25 cellular contexts compared by ENCODE assay signal in the genomic region with DNA sequence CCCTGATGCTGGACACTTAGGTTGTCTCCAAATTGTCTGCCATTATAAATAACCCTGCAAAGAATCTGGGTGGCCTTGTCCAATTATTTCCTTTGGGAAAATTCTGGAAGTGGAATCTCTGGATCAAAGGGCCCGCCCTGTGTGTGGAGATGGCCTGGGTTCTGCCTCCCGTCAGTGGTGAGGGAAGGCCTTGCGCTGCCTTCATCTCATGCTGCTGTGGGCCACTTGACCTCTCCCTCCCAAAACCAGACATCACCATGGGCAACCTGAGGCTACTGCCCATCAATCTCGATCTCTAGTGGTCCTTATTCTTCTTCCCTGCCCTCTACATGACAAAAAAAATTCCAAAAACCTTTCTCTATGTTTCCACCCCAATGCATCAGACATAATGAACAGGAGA. TPM values are rescaled to one million over a fixed set of nuclear protein-coding genes. Genes with fewer than 3 reads are reported as not detected.
DNase-seq lines count a peak whose midpoint lies in the region; ATAC-seq, FAIRE-seq and TF ChIP-seq lines count a peak whose summit lies in the region.
"Had no signal": no experiment of that assay in that cellular context is flagged by ENCODE, and none has a peak within 500 bp of the region (broad histone marks: within the 10 kb centered on the region; RNA-seq: fewer than 3 reads in every experiment).

No MANE protein-coding gene starts in this region.

- H3K79me2 ChIP-seq in keratinocyte (ENCODE audit: control insufficient read depth, insufficient read depth, low read length) = peaks cover 72% of the 10 kb centered on the region

- dilution Hi-C loops in keratinocyte (cut with MboI; ENCODE audit: extremely low pct_ligation_motif_present, low sequenced_read_pairs) = no loop called here

- no peaks in the 10 kb centered on the region for H3K9me1 ChIP-seq in keratinocyte (ENCODE audit: control insufficient read depth, extremely low read depth, insufficient read depth, low read length)

- H3K27me3 ChIP-seq in CD4-positive, alpha-beta memory T cell (ENCODE audit: insufficient read depth, low read length) = no peaks in the 10 kb centered on the region
- H3K27me3 ChIP-seq in H7 (ENCODE audit: control insufficient read depth, insufficient read depth, low read length) (no peaks in the 10 kb centered on the region), keratinocyte (ENCODE audit: control insufficient read depth, extremely low read depth, insufficient read depth, low read length) (no peaks in the 10 kb centered on the region), transverse colon (no peaks in the 10 kb centered on the region), gastrocnemius medialis (no peaks in the 10 kb centered on the region)
- H3K27me3 ChIP-seq: MG63, SJCRH30 had no signal

- CTCF ChIA-PET in CD4-positive, alpha-beta memory T cell (lab: Charles Lee; ENCODE audit: partially characterized antibody) = interaction anchor here (1.1 to 1.3 kb wide), 2 partner anchors 10 to 38 kb away, joined by 3 to 4 read pairs; partner anchors contain the start of gene FAF2

- ATAC-seq in GM18868 (IDR thresholded peaks at IDR 0.05; ENCODE audit: unreplicated experiment) (no peak), gastrocnemius medialis (no peak)
- ATAC-seq: CD8-positive, alpha-beta T cell; GM12878; Right ventricle myocardium inferior had no signal

- H2AFZ ChIP-seq in keratinocyte (ENCODE audit: control insufficient read depth, low read length) = no peak overlapping the region

- no peak for DNase-seq in CD4-positive, alpha-beta memory T cell
- DNase-seq in H7 (peak; percentile 8), coronary artery (ENCODE audit: low spot score) (peak; percentile 26), keratinocyte (ENCODE audit: low read depth, low spot score) (no peak), transverse colon (no peak), gastrocnemius medialis (no peak)
- no peak for DNase-seq in activated T-helper 2 cell treated with anti-CD3 and anti-CD28 coated beads, Interferon-gamma antibody, Interleukin-2, Interleukin-4, amounts not matched to agents 10 μg/mL and 5 μg/mL and 100 μg/mL, durations not matched to agents 14 hours and 24 hours and 36 hours (ENCODE audit: low spot score)
- DNase-seq: C1 segment of cervical spinal cord; Caco-2; CD8-positive, alpha-beta T cell; GDM1; KBM-7; MG63; NCI-H2029; NCI-H446; NCI-H524 treated with DMSO at 0.1 percent for 48 hours; NCI-H774; SJCRH30 had no signal

- H3K4me1 ChIP-seq in CD4-positive, alpha-beta memory T cell (ENCODE audit: insufficient read depth, low read length) = peaks cover 20% of the 10 kb centered on the region
- H3K4me1 ChIP-seq in keratinocyte (ENCODE audit: control insufficient read depth, extremely low read depth, insufficient read depth, low read length) = peaks cover 46% of the 10 kb centered on the region
- H3K4me1 ChIP-seq in transverse colon = peaks cover 3 to 68% (median 35%) of the 10 kb centered on the region in 4 donors
- H3K4me1 ChIP-seq in gastrocnemius medialis = peaks cover 33 to 42% of the 10 kb centered on the region in 2 donors
- H3K4me1 ChIP-seq: Caco-2, SJCRH30 had no signal

- peaks cover 22 to 46% of the 10 kb centered on the region in 2 donors for H3K36me3 Mint-ChIP-seq in CD4-positive, alpha-beta memory T cell
- H3K36me3 Mint-ChIP-seq in activated T-helper 2 cell treated with anti-CD3 and anti-CD28 coated beads, Interferon-gamma antibody, Interleukin-2, Interleukin-4, amounts not matched to agents 10 μg/mL and 5 μg/mL and 100 μg/mL, durations not matched to agents 14 hours and 24 hours and 36 hours (ENCODE audit: low read depth) = peaks cover 17% of the 10 kb centered on the region

- in situ Hi-C loops in transverse colon (cut with MboI; ENCODE audit: low pct_ligation_motif_present in 1 of 4, low pct_unique_long_range_greater_than_20kb in 1 of 4, low sequenced_read_pairs in 3 of 4) (loop anchor here in 2 of 4 donors (10.0 to 25.0 kb wide), 2 partner anchors 165 to 178 kb away; no protein-coding TSS in a partner anchor), gastrocnemius medialis (cut with MboI; ENCODE audit: low sequenced_read_pairs in 4 of 4) (loop anchor here in 1 of 4 donors (25.0 kb wide), 1 partner anchor 128 kb away; the partner anchor contains the start of genes CDHR2 and RNF44)

- H3K4me2 ChIP-seq in keratinocyte (ENCODE audit: control insufficient read depth, extremely low read depth, insufficient read depth, low read depth, low read length) = no peak overlapping the region

- H3K4me1 Mint-ChIP-seq in CD4-positive, alpha-beta memory T cell = peaks cover 18 to 41% (median 25%) of the 10 kb centered on the region in 4 donors
- H3K4me1 Mint-ChIP-seq in activated T-helper 2 cell treated with anti-CD3 and anti-CD28 coated beads, Interferon-gamma antibody, Interleukin-2, Interleukin-4, amounts not matched to agents 10 μg/mL and 5 μg/mL and 100 μg/mL, durations not matched to agents 14 hours and 24 hours and 36 hours (ENCODE audit: low read depth) = peaks cover 10% of the 10 kb centered on the region

- POLR2A ChIA-PET in CD4-positive, alpha-beta memory T cell (lab: Charles Lee; ENCODE audit: partially characterized antibody) = no interaction called here

- H3K27ac Mint-ChIP-seq in CD4-positive, alpha-beta memory T cell = peak overlapping the region in 4 of 7 donors; percentile 15 to 70 (median 57)
- no peak overlapping the region for H3K27ac Mint-ChIP-seq in activated T-helper 2 cell treated with anti-CD3 and anti-CD28 coated beads, Interferon-gamma antibody, Interleukin-2, Interleukin-4, amounts not matched to agents 10 μg/mL and 5 μg/mL and 100 μg/mL, durations not matched to agents 14 hours and 24 hours and 36 hours
- H3K27ac Mint-ChIP-seq: CD8-positive, alpha-beta T cell had no signal

- no peak overlapping the region for H3K4me3 Mint-ChIP-seq in CD4-positive, alpha-beta memory T cell
- H3K4me3 Mint-ChIP-seq in activated T-helper 2 cell treated with anti-CD3 and anti-CD28 coated beads, Interferon-gamma antibody, Interleukin-2, Interleukin-4, amounts not matched to agents 10 μg/mL and 5 μg/mL and 100 μg/mL, durations not matched to agents 14 hours and 24 hours and 36 hours (ENCODE audit: low read depth) = no peak overlapping the region
- H3K4me3 Mint-ChIP-seq: CD8-positive, alpha-beta T cell had no signal

- TF ChIP-seq EP300 in transverse colon (IDR thresholded peaks at IDR 0.05; ENCODE audit: low read depth) = no peak

- TF ChIP-seq CTCF in coronary artery (IDR thresholded peaks at IDR 0.05) (no peak), keratinocyte (optimal IDR thresholded peaks at IDR 0.05 in 1 of 3, IDR thresholded peaks at IDR 0.05 in 1 of 3, conservative IDR thresholded peaks at IDR 0.05 in 1 of 3; ENCODE audit: extremely low read depth in 1 of 3, insufficient read depth in 2 of 3, low read length in 3 of 3) (no peak), transverse colon (IDR thresholded peaks at IDR 0.05) (no peak), gastrocnemius medialis (IDR thresholded peaks at IDR 0.05 in 4 of 5, conservative IDR thresholded peaks at IDR 0.05 in 1 of 5) (no peak)

- H3K4me3 ChIP-seq in CD4-positive, alpha-beta memory T cell (ENCODE audit: low read length in 2 of 2) = no peak overlapping the region
- H3K4me3 ChIP-seq in H7 (ENCODE audit: insufficient read depth, low read depth, low read length) = no peak overlapping the region
- no peak overlapping the region for H3K4me3 ChIP-seq in coronary artery
- H3K4me3 ChIP-seq in keratinocyte (ENCODE audit: control insufficient read depth in 2 of 3, extremely low read depth in 1 of 3, insufficient read depth in 2 of 3, low read depth in 1 of 3, low read length in 3 of 3) = no peak overlapping the region
- H3K4me3 ChIP-seq in transverse colon = no peak overlapping the region
- no peak overlapping the region for H3K4me3 ChIP-seq in gastrocnemius medialis
- H3K4me3 ChIP-seq: GM12878, MG63, SJCRH30 had no signal

- H3K9me3 Mint-ChIP-seq in CD4-positive, alpha-beta memory T cell = peaks cover 0 to 2% (median 0%) of the 10 kb centered on the region in 8 donors
- no peaks in the 10 kb centered on the region for H3K9me3 Mint-ChIP-seq in activated T-helper 2 cell treated with anti-CD3 and anti-CD28 coated beads, Interferon-gamma antibody, Interleukin-2, Interleukin-4, amounts not matched to agents 10 μg/mL and 5 μg/mL and 100 μg/mL, durations not matched to agents 14 hours and 24 hours and 36 hours
- H3K9me3 Mint-ChIP-seq: CD8-positive, alpha-beta T cell had no signal

- FAIRE-seq in keratinocyte (lab: Jason Lieb, UNC) = peak; percentile 39
- FAIRE-seq: GM12878, GM19239, H1, HTR-8/SVneo, RCC 7860 had no signal

- no peak overlapping the region for H3K9ac ChIP-seq in keratinocyte (ENCODE audit: control insufficient read depth, extremely low read depth, insufficient read depth, low read length)

- TF ChIP-seq POLR2A in transverse colon (IDR thresholded peaks at IDR 0.05) (no peak), gastrocnemius medialis (IDR thresholded peaks at IDR 0.05) (no peak)

- no peak overlapping the region for H3K27ac ChIP-seq in CD4-positive, alpha-beta memory T cell (ENCODE audit: low read depth, low read length)
- H3K27ac ChIP-seq in coronary artery (no peak overlapping the region), keratinocyte (ENCODE audit: control insufficient read depth, insufficient read depth, low read length) (no peak overlapping the region), transverse colon (no peak overlapping the region), gastrocnemius medialis (peak overlapping the region in 1 of 4 donors; percentile 71)
- H3K27ac ChIP-seq: SJCRH30 had no signal

- H3K36me3 ChIP-seq in CD4-positive, alpha-beta memory T cell (ENCODE audit: insufficient read depth, low read length) = peaks cover 24% of the 10 kb centered on the region
- no peaks in the 10 kb centered on the region; the same call in 1 of the 2 replicates for H3K36me3 ChIP-seq in H7 (replicated peaks; ENCODE audit: control insufficient read depth, insufficient read depth, low read length)
- H3K36me3 ChIP-seq in keratinocyte (ENCODE audit: control insufficient read depth in 2 of 2, extremely low read depth in 1 of 2, insufficient read depth in 2 of 2, low read length in 2 of 2) = peaks cover 28 to 36% of the 10 kb centered on the region in 2 experiments
- peaks cover 0 to 7% (median 0%) of the 10 kb centered on the region in 4 donors for H3K36me3 ChIP-seq in transverse colon
- peaks cover 0 to 47% of the 10 kb centered on the region in 2 donors for H3K36me3 ChIP-seq in gastrocnemius medialis
- H3K36me3 ChIP-seq: SJCRH30 had no signal

- 93 to 100% methylated on average over 2 to 4 of the region's 4 CpGs for WGBS in transverse colon (ENCODE audit: low coverage in 1 of 2), 2 donors

- no peaks in the 10 kb centered on the region for H3K27me3 Mint-ChIP-seq in CD4-positive, alpha-beta memory T cell
- H3K27me3 Mint-ChIP-seq in activated T-helper 2 cell treated with anti-CD3 and anti-CD28 coated beads, Interferon-gamma antibody, Interleukin-2, Interleukin-4, amounts not matched to agents 10 μg/mL and 5 μg/mL and 100 μg/mL, durations not matched to agents 14 hours and 24 hours and 36 hours (ENCODE audit: low read depth) = no peaks in the 10 kb centered on the region

- no peaks in the 10 kb centered on the region for H3K9me3 ChIP-seq in CD4-positive, alpha-beta memory T cell (ENCODE audit: control insufficient read depth in 1 of 2, low read length in 2 of 2)
- H3K9me3 ChIP-seq in keratinocyte (ENCODE audit: control insufficient read depth, low read depth, low read length) (no peaks in the 10 kb centered on the region), transverse colon (no peaks in the 10 kb centered on the region), gastrocnemius medialis (no peaks in the 10 kb centered on the region)
- H3K9me3 ChIP-seq: Caco-2, MG63, SJCRH30 had no signal

- intact Hi-C loops in CD4-positive, alpha-beta memory T cell (cut with micrococcal nuclease) = no loop called here
- intact Hi-C loops in transverse colon (cut with DNase I; ENCODE audit: low total_unique reads) (no loop called here), gastrocnemius medialis (cut with DNase I; ENCODE audit: low total_unique reads) (loop anchor here (10.0 kb wide), 1 partner anchor 165 kb away; no protein-coding TSS in a partner anchor)
- intact Hi-C loops in activated T-helper 2 cell treated with anti-CD3 and anti-CD28 coated beads, Interferon-gamma antibody, Interleukin-2, Interleukin-4, amounts not matched to agents 10 μg/mL and 5 μg/mL and 100 μg/mL, durations not matched to agents 14 hours and 24 hours and 36 hours (cut with micrococcal nuclease) = no loop called here

- peaks cover 11% of the 10 kb centered on the region for H4K20me1 ChIP-seq in keratinocyte (ENCODE audit: control insufficient read depth, extremely low read depth, insufficient read depth, low read length)

RNA-seq across cellular contexts. Expression of gene CLTB, which starts 6.6 kb away (rescaled TPM):
- total RNA-seq in CD4-positive, alpha-beta memory T cell = 10 to 100 TPM; 34.8 to 40.5 TPM
- polyA plus RNA-seq in CD4-positive, alpha-beta memory T cell = 10 to 100 TPM; 64.3 to 76.6 TPM
- 50.5 and 67.2 TPM in 2 replicates for total RNA-seq in H7 (2014; rRNA removed; shearing (Covaris generic))
- 326 to 485 TPM (median 427 TPM) in 3 replicates for polyA plus RNA-seq in keratinocyte
- polyA plus RNA-seq in keratinocyte (2011; ENCODE audit: low read depth) = 465 TPM
- 241 and 487 TPM in 2 replicates for polyA plus RNA-seq in keratinocyte (2011; cell fraction: cytosol; rRNA removed)
- polyA plus RNA-seq in keratinocyte (2011; cell fraction: nucleus; rRNA removed) = 219 and 221 TPM in 2 replicates
- 435 and 459 TPM in 2 replicates for polyA plus RNA-seq in keratinocyte (2012; ENCODE audit: low replicate concordance)
- 151 to 200 TPM (median 157 TPM) in 3 replicates for polyA minus RNA-seq in keratinocyte
- polyA minus RNA-seq in keratinocyte (2011; cell fraction: cytosol; rRNA and poly(A)+ RNA removed) = 467 TPM
- 69.2 and 77.9 TPM in 2 replicates for polyA minus RNA-seq in keratinocyte (2011; cell fraction: nucleus; rRNA and poly(A)+ RNA removed)
- 100 to 1,000 TPM; 167 to 272 (median 265) TPM for total RNA-seq in transverse colon
- 100 to 1,000 TPM; 261 to 386 (median 302) TPM for total RNA-seq in gastrocnemius medialis
- total RNA-seq in activated T-helper 2 cell treated with anti-CD3 and anti-CD28 coated beads, Interferon-gamma antibody, Interleukin-2, Interleukin-4, amounts not matched to agents 10 μg/mL and 5 μg/mL and 100 μg/mL, durations not matched to agents 14 hours and 24 hours and 36 hours = 47.9 and 57.9 TPM in 2 replicates

RNA-seq across cellular contexts. Expression of gene HIGD2A, which starts 21.2 kb away (rescaled TPM):
- 10 to 100 TPM; 81.3 to 83.4 TPM for total RNA-seq in CD4-positive, alpha-beta memory T cell
- polyA plus RNA-seq in CD4-positive, alpha-beta memory T cell = 100 to 1,000 TPM; 191 to 224 TPM
- total RNA-seq in H7 (2014; rRNA removed; shearing (Covaris generic)) = 232 and 237 TPM in 2 replicates
- 74.6 to 91.4 TPM (median 87.9 TPM) in 3 replicates for polyA plus RNA-seq in keratinocyte
- polyA plus RNA-seq in keratinocyte (2011; ENCODE audit: low read depth) = 5.6 TPM
- 79.7 and 125 TPM in 2 replicates for polyA plus RNA-seq in keratinocyte (2011; cell fraction: cytosol; rRNA removed)
- 25.9 and 37.5 TPM in 2 replicates for polyA plus RNA-seq in keratinocyte (2011; cell fraction: nucleus; rRNA removed)
- 113 and 117 TPM in 2 replicates for polyA plus RNA-seq in keratinocyte (2012; ENCODE audit: low replicate concordance)
- 41.8 to 68.1 TPM (median 53.4 TPM) in 3 replicates for polyA minus RNA-seq in keratinocyte
- 113 TPM for polyA minus RNA-seq in keratinocyte (2011; cell fraction: cytosol; rRNA and poly(A)+ RNA removed)
- 14.7 and 17.1 TPM in 2 replicates for polyA minus RNA-seq in keratinocyte (2011; cell fraction: nucleus; rRNA and poly(A)+ RNA removed)
- total RNA-seq in transverse colon (100 to 1,000 TPM; 158 to 320 (median 207) TPM), gastrocnemius medialis (100 to 1,000 TPM; 189 to 274 (median 229) TPM)
- 102 and 105 TPM in 2 replicates for total RNA-seq in activated T-helper 2 cell treated with anti-CD3 and anti-CD28 coated beads, Interferon-gamma antibody, Interleukin-2, Interleukin-4, amounts not matched to agents 10 μg/mL and 5 μg/mL and 100 μg/mL, durations not matched to agents 14 hours and 24 hours and 36 hours

RNA-seq across cellular contexts. Expression of gene NOP16, which starts 21.4 kb away (rescaled TPM):
- total RNA-seq in CD4-positive, alpha-beta memory T cell = 10 to 100 TPM; 16.9 to 19.4 TPM
- polyA plus RNA-seq in CD4-positive, alpha-beta memory T cell = 10 to 100 TPM; 19.3 to 46.3 TPM
- total RNA-seq in H7 (2014; rRNA removed; shearing (Covaris generic)) = 46.9 and 56.2 TPM in 2 replicates
- polyA plus RNA-seq in keratinocyte = 73.3 to 101 TPM (median 96.7 TPM) in 3 replicates
- 52.9 TPM for polyA plus RNA-seq in keratinocyte (2011; ENCODE audit: low read depth)
- 73.0 and 88.7 TPM in 2 replicates for polyA plus RNA-seq in keratinocyte (2011; cell fraction: cytosol; rRNA removed)
- polyA plus RNA-seq in keratinocyte (2011; cell fraction: nucleus; rRNA removed) = 80.9 and 89.6 TPM in 2 replicates
- polyA plus RNA-seq in keratinocyte (2012; ENCODE audit: low replicate concordance) = 62.2 and 82.2 TPM in 2 replicates
- polyA minus RNA-seq in keratinocyte = 17.5 to 26.1 TPM (median 22.9 TPM) in 3 replicates
- 71.7 TPM for polyA minus RNA-seq in keratinocyte (2011; cell fraction: cytosol; rRNA and poly(A)+ RNA removed)
- 20.8 and 25.3 TPM in 2 replicates for polyA minus RNA-seq in keratinocyte (2011; cell fraction: nucleus; rRNA and poly(A)+ RNA removed)
- 10 to 100 TPM in 1 of 4 donors, 1 to 10 TPM in 3; 1.8 to 12.7 (median 8.5) TPM for total RNA-seq in transverse colon
- 10 to 100 TPM; 21.6 to 43.5 (median 33.9) TPM for total RNA-seq in gastrocnemius medialis
- 79.6 and 84.0 TPM in 2 replicates for total RNA-seq in activated T-helper 2 cell treated with anti-CD3 and anti-CD28 coated beads, Interferon-gamma antibody, Interleukin-2, Interleukin-4, amounts not matched to agents 10 μg/mL and 5 μg/mL and 100 μg/mL, durations not matched to agents 14 hours and 24 hours and 36 hours

RNA-seq across cellular contexts. Expression of gene FAF2, which starts 38.4 kb away (rescaled TPM):
- total RNA-seq in CD4-positive, alpha-beta memory T cell = 10 to 100 TPM; 32.3 to 33.6 TPM
- 10 to 100 TPM; 10.8 to 18.4 TPM for polyA plus RNA-seq in CD4-positive, alpha-beta memory T cell
- 36.2 and 37.6 TPM in 2 replicates for total RNA-seq in H7 (2014; rRNA removed; shearing (Covaris generic))
- polyA plus RNA-seq in keratinocyte = 44.7 to 63.2 TPM (median 52.9 TPM) in 3 replicates
- polyA plus RNA-seq in keratinocyte (2011; ENCODE audit: low read depth) = 23.2 TPM
- 16.5 and 30.1 TPM in 2 replicates for polyA plus RNA-seq in keratinocyte (2011; cell fraction: cytosol; rRNA removed)
- 94.6 and 106 TPM in 2 replicates for polyA plus RNA-seq in keratinocyte (2011; cell fraction: nucleus; rRNA removed)
- 25.1 and 42.5 TPM in 2 replicates for polyA plus RNA-seq in keratinocyte (2012; ENCODE audit: low replicate concordance)
- 55.4 to 74.7 TPM (median 66.1 TPM) in 3 replicates for polyA minus RNA-seq in keratinocyte
- 23.6 TPM for polyA minus RNA-seq in keratinocyte (2011; cell fraction: cytosol; rRNA and poly(A)+ RNA removed)
- 79.2 and 126 TPM in 2 replicates for polyA minus RNA-seq in keratinocyte (2011; cell fraction: nucleus; rRNA and poly(A)+ RNA removed)
- 10 to 100 TPM in 3 of 4 donors, 1 to 10 TPM in 1; 3.8 to 32.4 (median 26.5) TPM for total RNA-seq in transverse colon
- total RNA-seq in gastrocnemius medialis = 10 to 100 TPM; 14.0 to 20.7 (median 14.7) TPM
- 39.4 and 44.1 TPM in 2 replicates for total RNA-seq in activated T-helper 2 cell treated with anti-CD3 and anti-CD28 coated beads, Interferon-gamma antibody, Interleukin-2, Interleukin-4, amounts not matched to agents 10 μg/mL and 5 μg/mL and 100 μg/mL, durations not matched to agents 14 hours and 24 hours and 36 hours

RNA-seq across cellular contexts. Expression of gene ARL10, which starts 44.5 kb away (rescaled TPM):
- total RNA-seq in CD4-positive, alpha-beta memory T cell = 10 to 100 TPM; 14.7 to 17.9 TPM
- polyA plus RNA-seq in CD4-positive, alpha-beta memory T cell = 1 to 10 TPM in 1 of 2 donors, under 1 TPM in 1; 0.60 to 1.2 TPM
- total RNA-seq in H7 (2014; rRNA removed; shearing (Covaris generic)) = 3.3 and 6.7 TPM in 2 replicates
- polyA plus RNA-seq in keratinocyte = 0.70 to 2.4 TPM (median 1.6 TPM) in 3 replicates
- 1.0 TPM for polyA plus RNA-seq in keratinocyte (2011; ENCODE audit: low read depth)
- 0.66 and 0.72 TPM in 2 replicates for polyA plus RNA-seq in keratinocyte (2011; cell fraction: cytosol; rRNA removed)
- polyA plus RNA-seq in keratinocyte (2011; cell fraction: nucleus; rRNA removed) = 2.4 and 3.8 TPM in 2 replicates
- polyA plus RNA-seq in keratinocyte (2012; ENCODE audit: low replicate concordance) = 1.4 and 2.2 TPM in 2 replicates
- 1.5 to 3.0 TPM (median 2.1 TPM) in 3 replicates for polyA minus RNA-seq in keratinocyte
- 3.1 TPM for polyA minus RNA-seq in keratinocyte (2011; cell fraction: cytosol; rRNA and poly(A)+ RNA removed)
- 1.3 and 2.9 TPM in 2 replicates for polyA minus RNA-seq in keratinocyte (2011; cell fraction: nucleus; rRNA and poly(A)+ RNA removed)
- 1 to 10 TPM; 1.1 to 4.9 (median 2.6) TPM for total RNA-seq in transverse colon
- total RNA-seq in gastrocnemius medialis = 1 to 10 TPM; 1.4 to 4.7 (median 2.4) TPM
- 22.3 TPM in 2 replicates for total RNA-seq in activated T-helper 2 cell treated with anti-CD3 and anti-CD28 coated beads, Interferon-gamma antibody, Interleukin-2, Interleukin-4, amounts not matched to agents 10 μg/mL and 5 μg/mL and 100 μg/mL, durations not matched to agents 14 hours and 24 hours and 36 hours

Comparison
In these comparisons a context has a peak if more than half of its experiments do, and no peak if none do; other contexts are left out.
1. DNase-seq: peak in H7 (single experiment) and coronary artery (single experiment); none in CD4-positive, alpha-beta memory T cell (0 of 5), keratinocyte (single experiment), transverse colon (single experiment), gastrocnemius medialis (0 of 2) and activated T-helper 2 cell treated with anti-CD3 and anti-CD28 coated beads, Interferon-gamma antibody, Interleukin-2, Interleukin-4, amounts not matched to agents 10 μg/mL and 5 μg/mL and 100 μg/mL, durations not matched to agents 14 hours and 24 hours and 36 hours (single experiment).